In the genomic region with DNA sequence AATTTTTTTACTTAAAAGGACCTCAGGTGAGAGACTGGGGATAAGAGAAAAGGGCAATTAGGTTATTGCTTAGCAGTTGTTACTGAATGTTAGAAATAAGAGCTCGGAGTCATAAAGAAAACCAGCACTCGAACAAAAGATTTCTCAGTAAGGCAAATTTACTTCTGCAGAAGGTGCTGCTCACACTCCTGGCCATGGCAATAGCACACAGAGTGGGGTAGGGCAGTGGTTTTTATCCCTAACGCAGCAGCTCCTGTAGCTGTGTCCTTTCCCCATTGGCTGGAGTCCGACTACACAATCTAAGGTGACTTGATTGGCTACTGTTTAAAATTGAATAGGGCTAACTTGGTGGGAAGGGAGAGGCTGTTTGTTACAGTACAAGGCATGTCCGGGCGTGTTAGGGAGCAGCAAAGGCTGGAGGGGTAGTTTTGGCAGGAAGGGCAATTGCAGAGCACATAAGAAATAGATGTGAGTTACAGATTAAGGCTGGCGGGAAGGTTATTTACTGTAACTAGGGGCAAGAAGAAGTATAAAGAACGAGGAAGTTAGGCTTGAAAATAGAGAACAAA, we compare ENCODE assay signal across 21 cellular contexts.
"Had no signal": no experiment of that assay in that cellular context is flagged by ENCODE, and none has a peak within 500 bp of the region (broad histone marks: within the 10 kb centered on the region; RNA-seq: fewer than 3 reads in every experiment).

No MANE protein-coding gene starts in this region.

- H3K27me3 ChIP-seq: breast epithelium, gastrocnemius medialis, heart left ventricle, neutrophil, suprapubic skin, upper lobe of right lung had no signal

- H3K4me3 ChIP-seq: breast epithelium, gastrocnemius medialis, heart left ventricle, suprapubic skin, upper lobe of right lung had no signal

- H3K9me3 ChIP-seq: gastrocnemius medialis, neutrophil had no signal

- H3K27me3 Mint-ChIP-seq: activated naive CD8-positive, alpha-beta T cell treated with anti-CD3 and anti-CD28 coated beads, Interleukin-2, amount 10 ng/mL, durations not matched to agents 7 days and 5 days had no signal

- H3K4me3 Mint-ChIP-seq: activated CD4-positive, alpha-beta T cell treated with anti-CD3 and anti-CD28 coated beads, Interleukin-2, amount 10 ng/mL, durations not matched to agents 24 days and 14 days; activated naive CD8-positive, alpha-beta T cell treated with anti-CD3 and anti-CD28 coated beads, Interleukin-2, amount 10 ng/mL, durations not matched to agents 7 days and 5 days; activated T-helper 1 cell treated with anti-CD3 and anti-CD28 coated beads, Interleukin-12 subunit alpha, Interleukin-12 subunit beta, Interleukin-2, Interleukin-4 antibody, amounts not matched to agents 30 ng/mL and 10 ng/mL and 1 ng/mL, durations not matched to agents 14 hours and 24 hours and 36 hours; effector memory CD8-positive, alpha-beta T cell; T-helper 17 cell had no signal

- H3K27ac Mint-ChIP-seq: activated CD4-positive, alpha-beta T cell treated with anti-CD3 and anti-CD28 coated beads, Interleukin-2, amount 10 ng/mL, durations not matched to agents 24 days and 14 days; activated naive CD8-positive, alpha-beta T cell treated with anti-CD3 and anti-CD28 coated beads, Interleukin-2, amount 10 ng/mL, durations not matched to agents 7 days and 5 days; activated T-helper 1 cell treated with anti-CD3 and anti-CD28 coated beads, Interleukin-12 subunit alpha, Interleukin-12 subunit beta, Interleukin-2, Interleukin-4 antibody, amounts not matched to agents 30 ng/mL and 10 ng/mL and 1 ng/mL, durations not matched to agents 14 hours and 24 hours and 36 hours; effector memory CD8-positive, alpha-beta T cell; T-helper 17 cell had no signal

- H3K4me1 Mint-ChIP-seq: activated CD4-positive, alpha-beta T cell treated with anti-CD3 and anti-CD28 coated beads, Interleukin-2, amount 10 ng/mL, durations not matched to agents 24 days and 14 days; activated naive CD8-positive, alpha-beta T cell treated with anti-CD3 and anti-CD28 coated beads, Interleukin-2, amount 10 ng/mL, durations not matched to agents 7 days and 5 days; T-helper 17 cell had no signal

- H3K4me1 ChIP-seq: breast epithelium, gastrocnemius medialis, suprapubic skin, upper lobe of right lung had no signal

- H3K27ac ChIP-seq: breast epithelium, epithelial cell of prostate, gastrocnemius medialis, heart left ventricle, neutrophil, suprapubic skin, upper lobe of right lung had no signal

- DNase-seq: activated CD4-positive, alpha-beta T cell treated with anti-CD3 and anti-CD28 coated beads, Interleukin-2, amount 10 ng/mL, durations not matched to agents 24 days and 14 days; activated CD4-positive, CD25-positive, alpha-beta regulatory T cell; activated CD8-positive, alpha-beta memory T cell treated with anti-CD3 and anti-CD28 coated beads for 24 hours; activated naive CD4-positive, alpha-beta T cell; activated naive CD8-positive, alpha-beta T cell treated with anti-CD3 and anti-CD28 coated beads, Interleukin-2, amount 10 ng/mL, durations not matched to agents 7 days and 5 days; cerebellar nuclear complex; dermis blood vessel endothelial cell; effector memory CD8-positive, alpha-beta T cell; gastrocnemius medialis; heart left ventricle; left colon; stimulated activated CD4-positive, alpha-beta T cell treated with anti-CD3 and anti-CD28 coated beads, Interleukin-4, amount 100 ng/mL, for 4 hours; stimulated activated CD8-positive, alpha-beta memory T cell treated with anti-CD3 and anti-CD28 coated beads, Interleukin-4, amount 100 ng/mL, for 48 hours; stimulated activated naive CD4-positive, alpha-beta T cell treated with Interleukin-2 at 50 U/mL for 16 hours; T-helper 17 cell; upper lobe of right lung had no signal

- H3K36me3 ChIP-seq: breast epithelium, gastrocnemius medialis, heart left ventricle, neutrophil, suprapubic skin, upper lobe of right lung had no signal
